In genomic region chr5:34854459-34855174, GRCh38 we compare ENCODE assay signal across 8 cellular contexts. TPM values are rescaled to one million over a fixed set of nuclear protein-coding genes. Genes with fewer than 3 reads are reported as not detected.
DNase-seq lines count a peak whose midpoint lies in the region; ATAC-seq, FAIRE-seq and TF ChIP-seq lines count a peak whose summit lies in the region.

No MANE protein-coding gene starts in this region.

- ATAC-seq in GM21526 (IDR thresholded peaks at IDR 0.05; ENCODE audit: low FRiP score, unreplicated experiment) (peak; percentile 98), HG03460 (IDR thresholded peaks at IDR 0.05; ENCODE audit: unreplicated experiment) (peak; percentile 94)

- H3K4me1 ChIP-seq in kidney (ENCODE audit: control insufficient read depth in 1 of 2, insufficient read depth in 1 of 2, low read depth in 1 of 2, low read length in 2 of 2): no peaks in the 10 kb centered on the region

- intact Hi-C loops in kidney (cut with DNase I): no loop called here

- H3K4me3 ChIP-seq in kidney (ENCODE audit: low read length in 2 of 2): no peak overlapping the region

- no peak overlapping the region for H3K27ac ChIP-seq in kidney (ENCODE audit: low read depth in 2 of 2, low read length in 2 of 2)

- no peak overlapping the region for H3K9ac ChIP-seq in kidney (ENCODE audit: low read length in 2 of 2)

- H3K9me3 ChIP-seq in kidney (ENCODE audit: control insufficient read depth in 1 of 2, low read length in 2 of 2): no peaks in the 10 kb centered on the region

- H3K36me3 ChIP-seq in kidney (ENCODE audit: control insufficient read depth in 1 of 2, insufficient read depth in 2 of 2, low read length in 2 of 2): no peaks in the 10 kb centered on the region

- FAIRE-seq in kidney (lab: Jason Lieb, UNC): no peak

- peak; percentile 81 for DNase-seq in DMS79 treated with DMSO at 0.1 percent for 48 hours (lab: John Stamatoyannopoulos, UW)
- no peak for DNase-seq in kidney
- DNase-seq in RPMI8226: no peak
- DNase-seq in activated CD4-positive, alpha-beta T cell treated with anti-CD3 and anti-CD28 coated beads, Interleukin-2, amount 50 U/mL, for 4 hours: no peak
- no peak for DNase-seq in activated naive CD4-positive, alpha-beta T cell treated with Interleukin-2 at 50 U/mL for 16 hours

- TF ChIP-seq CTCF in kidney (IDR thresholded peaks at IDR 0.05; ENCODE audit: borderline replicate concordance, extremely low read depth, insufficient read depth): no peak

TF ChIP-seq in PFSK-1, 5 proteins besides CTCF, POLR2A, EP300 and RAD21:
- TF ChIP-seq FOXP2 (optimal IDR thresholded peaks at IDR 0.05; ENCODE audit: borderline replicate concordance, extremely low read depth, extremely low read length, insufficient read depth) (no peak), SIN3A (IDR thresholded peaks at IDR 0.05; ENCODE audit: borderline replicate concordance, insufficient read depth, low read length) (no peak; the same call in 1 of the 2 replicates), TAF1 (IDR thresholded peaks at IDR 0.05; ENCODE audit: borderline replicate concordance, insufficient read depth, low read length) (no peak), REST (IDR thresholded peaks at IDR 0.05; ENCODE audit: insufficient read depth in 1 of 2, low read depth in 2 of 2, low read length in 2 of 2) (no peak; a peak in 1 of 4 replicates), POLR2AphosphoS5 (IDR thresholded peaks at IDR 0.05; ENCODE audit: low read depth, low read length) (0 out of 2 replicates have a peak, but pooled peaks have one; percentile 38)
TF ChIP-seq in PFSK-1: peak in this region for 1.

RNA-seq across cellular contexts. Expression of gene TTC23L, which starts 15.7 kb away (rescaled TPM):
- not detected for polyA plus RNA-seq in PFSK-1 (2012; ENCODE audit: insufficient read length, low read depth)
- 1.7 TPM for total RNA-seq in kidney
- polyA plus RNA-seq in kidney (ENCODE audit: insufficient read depth, low read depth, low replicate concordance): 0.39 TPM
